ENCODE assay signal across 13 cellular contexts in genomic region chr12:110733089-110733715, GRCh38. TPM values are rescaled to one million over a fixed set of nuclear protein-coding genes. Genes with fewer than 3 reads are reported as not detected.
DNase-seq lines count a peak whose midpoint lies in the region; FAIRE-seq and TF ChIP-seq lines count a peak whose summit lies in the region.
"Had no signal": no experiment of that assay in that cellular context is flagged by ENCODE, and none has a peak within 500 bp of the region (broad histone marks: within the 10 kb centered on the region; RNA-seq: fewer than 3 reads in every experiment).

No MANE protein-coding gene starts in this region.

- intact Hi-C loops in kidney (cut with DNase I): no loop called here

- H3K14ac ChIP-seq in trophoblast cell (ENCODE audit: low read length): no peak overlapping the region

- no peak overlapping the region for H3K4me3 ChIP-seq in fibroblast of mammary gland (ENCODE audit: control insufficient read depth, low read depth, low read length)
- no peak overlapping the region for H3K4me3 ChIP-seq in trophoblast cell (ENCODE audit: low read depth, low read length)
- no peak overlapping the region for H3K4me3 ChIP-seq in kidney (ENCODE audit: low read length in 2 of 2)
- H3K4me3 ChIP-seq: SJCRH30 had no signal

- H3K79me1 ChIP-seq in trophoblast cell (ENCODE audit: low read length): no peaks in the 10 kb centered on the region

- no peak overlapping the region for H2BK5ac ChIP-seq in trophoblast cell (ENCODE audit: low read depth, low read length, poor library complexity)

- H2BK12ac ChIP-seq in trophoblast cell (ENCODE audit: low read length): no peak overlapping the region

- FAIRE-seq in kidney (lab: Jason Lieb, UNC): no peak
- FAIRE-seq: colon had no signal

- H3K27me3 Mint-ChIP-seq in immature natural killer cell (ENCODE audit: low read depth in 3 of 3): peaks cover 0 to 2% (median 0%) of the 10 kb centered on the region in 3 donors

- H3K79me2 ChIP-seq in trophoblast cell (ENCODE audit: control insufficient read depth, insufficient read depth, low read length, poor library complexity): peaks cover 9% of the 10 kb centered on the region

- no peaks in the 10 kb centered on the region for H3K27me3 ChIP-seq in trophoblast cell (ENCODE audit: insufficient read depth, low read length)
- H3K27me3 ChIP-seq: heart right ventricle, SJCRH30 had no signal

- no peak overlapping the region for H4K12ac ChIP-seq in trophoblast cell (ENCODE audit: low read depth, low read length)

- peak overlapping the region in 1 of 5 donors; percentile 33 for H3K4me3 Mint-ChIP-seq in immature natural killer cell
- H3K4me3 Mint-ChIP-seq: nephron had no signal

- no peak overlapping the region for H2AFZ ChIP-seq in trophoblast cell (ENCODE audit: insufficient read depth, low read length, poor library complexity)

- no peak for TF ChIP-seq CTCF in fibroblast of mammary gland (conservative IDR thresholded peaks at IDR 0.05; ENCODE audit: control insufficient read depth, insufficient read depth, low read depth, low read length)
- no peak for TF ChIP-seq CTCF in kidney (IDR thresholded peaks at IDR 0.05; ENCODE audit: borderline replicate concordance, extremely low read depth, insufficient read depth)

- peak overlapping the region; percentile 84 for H3K4ac ChIP-seq in trophoblast cell (ENCODE audit: low read depth, low read length)

- H3K9me3 ChIP-seq in trophoblast cell (ENCODE audit: insufficient read depth, low read depth, low read length) (no peaks in the 10 kb centered on the region), kidney (ENCODE audit: control insufficient read depth in 1 of 2, low read length in 2 of 2) (no peaks in the 10 kb centered on the region)
- H3K9me3 ChIP-seq: heart right ventricle, SJCRH30 had no signal

- H3K4me2 ChIP-seq in trophoblast cell (ENCODE audit: low read length): no peak overlapping the region

- peaks cover 21 to 33% of the 10 kb centered on the region in 2 experiments for H3K36me3 ChIP-seq in trophoblast cell (ENCODE audit: control insufficient read depth in 1 of 2, insufficient read depth in 2 of 2, low read length in 2 of 2)
- H3K36me3 ChIP-seq in kidney (ENCODE audit: control insufficient read depth in 1 of 2, insufficient read depth in 2 of 2, low read length in 2 of 2): peaks cover 7 to 30% of the 10 kb centered on the region in 2 donors

- no peak overlapping the region for H2AK5ac ChIP-seq in trophoblast cell (ENCODE audit: low read length)

- no peak overlapping the region for H2BK120ac ChIP-seq in trophoblast cell (ENCODE audit: insufficient read depth, low read length, poor library complexity)

- H3K27ac ChIP-seq in trophoblast cell (ENCODE audit: low read depth, low read length): no peak overlapping the region
- peak overlapping the region in 1 of 2 donors; percentile 37 for H3K27ac ChIP-seq in kidney (ENCODE audit: low read depth in 2 of 2, low read length in 2 of 2)
- H3K27ac ChIP-seq: SJCRH30 had no signal

- peak overlapping the region in 3 of 6 donors; percentile 19 to 74 (median 35) for H3K27ac Mint-ChIP-seq in immature natural killer cell
- H3K27ac Mint-ChIP-seq: nephron had no signal

- H3K9ac ChIP-seq in trophoblast cell (ENCODE audit: low read length) (no peak overlapping the region), kidney (ENCODE audit: low read length in 2 of 2) (no peak overlapping the region)

- H4K91ac ChIP-seq in trophoblast cell (ENCODE audit: low read depth, low read length): no peak overlapping the region

- H3K4me1 ChIP-seq in trophoblast cell (ENCODE audit: control insufficient read depth in 1 of 2, insufficient read depth in 2 of 2, low read length in 2 of 2) (peaks cover 0 to 2% of the 10 kb centered on the region in 2 experiments), kidney (ENCODE audit: control insufficient read depth in 1 of 2, insufficient read depth in 1 of 2, low read depth in 1 of 2, low read length in 2 of 2) (peaks cover 2 to 9% of the 10 kb centered on the region in 2 donors)

- peaks cover 57 to 79% of the 10 kb centered on the region in 2 donors for H3K4me1 Mint-ChIP-seq in immature natural killer cell

- DNase-seq in EL (peak; percentile 62), fibroblast of mammary gland (ENCODE audit: low read depth) (peak; percentile 78), trophoblast cell (no peak), immature natural killer cell (no peak), SIG-M5 treated with dmso at 0.1 percent for 504 hours (lab: John Stamatoyannopoulos, UW; ENCODE audit: unreplicated experiment) (no peak), kidney (no peak), islet precursor cell (no peak)
- DNase-seq: NCI-H2171 treated with DMSO at 0.1 percent for 48 hours, SJCRH30 had no signal

- H3K9me3 Mint-ChIP-seq in immature natural killer cell: no peaks in the 10 kb centered on the region
- H3K9me3 Mint-ChIP-seq: nephron had no signal

- no CpG with 5 or more reads among the region's 5 CpGs for WGBS in trophoblast cell (ENCODE audit: extremely low coverage, insufficient coverage, insufficient read length)

- H3K18ac ChIP-seq in trophoblast cell (ENCODE audit: low read length): no peak overlapping the region

- H3K36me3 Mint-ChIP-seq in immature natural killer cell: peaks cover 5 to 26% (median 10%) of the 10 kb centered on the region in 3 donors

- H4K8ac ChIP-seq in trophoblast cell (ENCODE audit: low read depth, low read length): no peak overlapping the region

- H3K23ac ChIP-seq in trophoblast cell (ENCODE audit: low read length): no peak overlapping the region

TF ChIP-seq in PFSK-1, 5 proteins besides CTCF, POLR2A, EP300 and RAD21:
- TF ChIP-seq SIN3A (IDR thresholded peaks at IDR 0.05; ENCODE audit: borderline replicate concordance, insufficient read depth, low read length) (0 out of 2 replicates have a peak, but pooled peaks have one; percentile 38), POLR2AphosphoS5 (IDR thresholded peaks at IDR 0.05; ENCODE audit: low read depth, low read length) (peak; percentile 51; the same call in 1 of the 2 replicates), TAF1 (IDR thresholded peaks at IDR 0.05; ENCODE audit: borderline replicate concordance, insufficient read depth, low read length) (no peak)

RNA-seq across cellular contexts. Expression of gene PPP1CC, which starts 9.5 kb away (rescaled TPM):
- polyA plus RNA-seq in PFSK-1 (2012; ENCODE audit: insufficient read length, low read depth): 463 TPM
- polyA plus RNA-seq in trophoblast cell (2013): 119 and 124 TPM in 2 replicates
- 100 to 1,000 TPM in 1 of 3 donors, 10 to 100 TPM in 2; 74.3 to 116 (median 89.8) TPM for polyA plus RNA-seq in immature natural killer cell
- 82.3 TPM for total RNA-seq in kidney
- 57.0 TPM for polyA plus RNA-seq in kidney (ENCODE audit: insufficient read depth, low read depth, low replicate concordance)

RNA-seq across cellular contexts. Expression of gene HVCN1, which starts 44.3 kb away (rescaled TPM):
- polyA plus RNA-seq in PFSK-1 (2012; ENCODE audit: insufficient read length, low read depth): 0.87 TPM
- 0.99 and 1.2 TPM in 2 replicates for polyA plus RNA-seq in trophoblast cell (2013)
- polyA plus RNA-seq in immature natural killer cell (10 to 100 TPM; 28.8 to 54.0 (median 33.3) TPM), kidney (ENCODE audit: insufficient read depth, low read depth, low replicate concordance) (4.7 TPM)
- total RNA-seq in kidney: 7.1 TPM

Comparison
In these comparisons a context has a peak if more than half of its experiments do, and no peak if none do; other contexts are left out.
1. DNase-seq: peak in EL (single experiment) and fibroblast of mammary gland (single experiment); none in trophoblast cell (0 of 2), immature natural killer cell (0 of 3), SIG-M5 treated with dmso at 0.1 percent for 504 hours (single experiment), kidney (single experiment) and islet precursor cell (single experiment).